In the genomic region with DNA sequence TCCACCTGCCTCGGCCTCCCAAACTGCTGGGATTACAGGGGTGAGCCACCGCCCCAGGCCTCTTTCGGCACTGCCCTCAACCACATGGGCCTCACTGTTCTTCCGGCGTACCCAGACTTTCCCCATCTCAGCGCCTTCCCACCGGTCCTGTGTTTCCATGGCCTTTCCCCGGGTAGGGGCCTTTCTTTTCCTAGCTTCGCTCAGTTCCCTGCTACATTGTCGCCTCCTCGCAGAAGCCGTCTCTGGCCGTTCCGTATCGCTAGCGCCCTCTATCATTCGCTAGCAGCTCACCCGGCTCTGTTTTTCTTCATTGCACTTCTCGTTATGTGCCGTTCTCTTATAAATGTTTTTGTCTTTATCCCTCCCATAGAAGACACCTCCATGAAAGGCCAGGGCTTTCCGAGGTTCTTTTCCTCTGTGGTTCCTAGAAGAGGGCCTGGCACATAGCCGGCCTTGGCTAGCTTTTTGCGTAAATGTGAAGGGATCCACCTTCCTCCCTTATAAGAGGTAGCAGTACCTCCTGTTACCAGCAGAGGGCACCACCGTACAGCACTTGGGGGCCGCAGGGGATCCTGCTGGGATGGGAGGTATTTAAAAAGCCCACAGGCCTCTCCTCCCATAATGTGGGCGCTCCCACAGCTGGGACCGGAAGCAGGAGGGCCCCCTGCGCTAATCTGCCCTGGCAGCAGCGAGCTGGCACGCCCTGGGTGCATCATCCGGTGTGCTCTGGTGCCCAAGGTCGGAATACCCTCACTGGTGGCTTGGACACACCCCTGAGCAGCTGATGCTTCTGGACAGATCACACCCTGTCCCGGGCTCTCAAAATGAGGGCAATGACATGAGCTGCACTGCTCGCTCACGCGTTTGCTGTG, we compare ENCODE assay signal across 1 cellular context.
TF ChIP-seq lines count a peak whose summit lies in the region.

No MANE protein-coding gene starts in this region.

TF ChIP-seq in HepG2, 621 proteins besides CTCF, POLR2A, EP300 and RAD21 (continued from another document and continues in another):
- TF ChIP-seq, protein P1, sequence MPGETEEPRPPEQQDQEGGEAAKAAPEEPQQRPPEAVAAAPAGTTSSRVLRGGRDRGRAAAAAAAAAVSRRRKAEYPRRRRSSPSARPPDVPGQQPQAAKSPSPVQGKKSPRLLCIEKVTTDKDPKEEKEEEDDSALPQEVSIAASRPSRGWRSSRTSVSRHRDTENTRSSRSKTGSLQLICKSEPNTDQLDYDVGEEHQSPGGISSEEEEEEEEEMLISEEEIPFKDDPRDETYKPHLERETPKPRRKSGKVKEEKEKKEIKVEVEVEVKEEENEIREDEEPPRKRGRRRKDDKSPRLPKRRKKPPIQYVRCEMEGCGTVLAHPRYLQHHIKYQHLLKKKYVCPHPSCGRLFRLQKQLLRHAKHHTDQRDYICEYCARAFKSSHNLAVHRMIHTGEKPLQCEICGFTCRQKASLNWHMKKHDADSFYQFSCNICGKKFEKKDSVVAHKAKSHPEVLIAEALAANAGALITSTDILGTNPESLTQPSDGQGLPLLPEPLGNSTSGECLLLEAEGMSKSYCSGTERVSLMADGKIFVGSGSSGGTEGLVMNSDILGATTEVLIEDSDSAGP (CRISPR knock-in tag; IDR thresholded peaks at IDR 0.05; ENCODE audit: borderline replicate concordance), result peak; percentile 44; the same call in 1 of the 2 replicates
- TF ChIP-seq JUND (CRISPR knock-in tag; IDR thresholded peaks at IDR 0.05) (no peak), ZNF670 (CRISPR knock-in tag; IDR thresholded peaks at IDR 0.05; ENCODE audit: borderline replicate concordance) (no peak), ZNF740 (CRISPR knock-in tag; IDR thresholded peaks at IDR 0.05) (0 out of 2 replicates have a peak, but pooled peaks have one; percentile 23), NFE2 (CRISPR knock-in tag; IDR thresholded peaks at IDR 0.05) (no peak), SMARCE1 (IDR thresholded peaks at IDR 0.05; ENCODE audit: borderline replicate concordance) (no peak), CBFB (CRISPR knock-in tag; IDR thresholded peaks at IDR 0.05) (no peak), NR2C2 (CRISPR knock-in tag; IDR thresholded peaks at IDR 0.05; ENCODE audit: borderline replicate concordance) (no peak), ZNF572 (CRISPR knock-in tag; IDR thresholded peaks at IDR 0.05) (0 out of 2 replicates have a peak, but pooled peaks have one; percentile 43), KLF16 (CRISPR knock-in tag; IDR thresholded peaks at IDR 0.05) (0 out of 4 replicates have a peak, but pooled peaks of 1 of the 2 experiments have one; percentile 15), SPEN (CRISPR knock-in tag; IDR thresholded peaks at IDR 0.05; ENCODE audit: low read depth) (peak; percentile 10; the same call in 1 of the 2 replicates), ZNF703 (CRISPR knock-in tag; IDR thresholded peaks at IDR 0.05; ENCODE audit: borderline replicate concordance) (no peak), MAZ (IDR thresholded peaks at IDR 0.05; ENCODE audit: borderline replicate concordance, low read depth, low read length) (no peak), MAZ (CRISPR knock-in tag; IDR thresholded peaks at IDR 0.05; ENCODE audit: low read depth) (no peak), ZNF224 (CRISPR knock-in tag; IDR thresholded peaks at IDR 0.05) (no peak), XBP1 (CRISPR knock-in tag; IDR thresholded peaks at IDR 0.05) (no peak), RCOR2 (CRISPR knock-in tag; IDR thresholded peaks at IDR 0.05) (no peak), ZNF792 (CRISPR knock-in tag; IDR thresholded peaks at IDR 0.05) (no peak), ZBTB40 (IDR thresholded peaks at IDR 0.05) (no peak), ZBTB40 (CRISPR knock-in tag; IDR thresholded peaks at IDR 0.05) (no peak), SIN3B (IDR thresholded peaks at IDR 0.05; ENCODE audit: low read length) (no peak), U2AF1 (optimal IDR thresholded peaks at IDR 0.05; ENCODE audit: low read depth, low read length) (peak; percentile 50), TBX3 (IDR thresholded peaks at IDR 0.05; ENCODE audit: borderline replicate concordance) (no peak), FOXO1 (CRISPR knock-in tag; IDR thresholded peaks at IDR 0.05) (no peak), ZBTB44 (CRISPR knock-in tag; IDR thresholded peaks at IDR 0.05) (no peak), TEF (CRISPR knock-in tag; IDR thresholded peaks at IDR 0.05) (0 out of 2 replicates have a peak, but pooled peaks have one; percentile 40), PRMT3 (CRISPR knock-in tag; IDR thresholded peaks at IDR 0.05; ENCODE audit: borderline replicate concordance, low read depth) (no peak), HNRNPK (IDR thresholded peaks at IDR 0.05; ENCODE audit: low read depth, low read length, poor library complexity, severe bottlenecking) (no peak), IRX3 (CRISPR knock-in tag; IDR thresholded peaks at IDR 0.05; ENCODE audit: borderline replicate concordance, low read depth) (no peak), RFX3 (CRISPR knock-in tag; IDR thresholded peaks at IDR 0.05) (no peak), GZF1 (CRISPR knock-in tag; IDR thresholded peaks at IDR 0.05) (no peak), NCOR1 (IDR thresholded peaks at IDR 0.05; ENCODE audit: borderline replicate concordance, low read length) (no peak), TCF12 (IDR thresholded peaks at IDR 0.05) (no peak), TCF12 (CRISPR knock-in tag; IDR thresholded peaks at IDR 0.05) (no peak)
- TF ChIP-seq, protein P2, sequence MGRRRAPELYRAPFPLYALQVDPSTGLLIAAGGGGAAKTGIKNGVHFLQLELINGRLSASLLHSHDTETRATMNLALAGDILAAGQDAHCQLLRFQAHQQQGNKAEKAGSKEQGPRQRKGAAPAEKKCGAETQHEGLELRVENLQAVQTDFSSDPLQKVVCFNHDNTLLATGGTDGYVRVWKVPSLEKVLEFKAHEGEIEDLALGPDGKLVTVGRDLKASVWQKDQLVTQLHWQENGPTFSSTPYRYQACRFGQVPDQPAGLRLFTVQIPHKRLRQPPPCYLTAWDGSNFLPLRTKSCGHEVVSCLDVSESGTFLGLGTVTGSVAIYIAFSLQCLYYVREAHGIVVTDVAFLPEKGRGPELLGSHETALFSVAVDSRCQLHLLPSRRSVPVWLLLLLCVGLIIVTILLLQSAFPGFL (CRISPR knock-in tag; IDR thresholded peaks at IDR 0.05), result no peak
- TF ChIP-seq, protein P3, sequence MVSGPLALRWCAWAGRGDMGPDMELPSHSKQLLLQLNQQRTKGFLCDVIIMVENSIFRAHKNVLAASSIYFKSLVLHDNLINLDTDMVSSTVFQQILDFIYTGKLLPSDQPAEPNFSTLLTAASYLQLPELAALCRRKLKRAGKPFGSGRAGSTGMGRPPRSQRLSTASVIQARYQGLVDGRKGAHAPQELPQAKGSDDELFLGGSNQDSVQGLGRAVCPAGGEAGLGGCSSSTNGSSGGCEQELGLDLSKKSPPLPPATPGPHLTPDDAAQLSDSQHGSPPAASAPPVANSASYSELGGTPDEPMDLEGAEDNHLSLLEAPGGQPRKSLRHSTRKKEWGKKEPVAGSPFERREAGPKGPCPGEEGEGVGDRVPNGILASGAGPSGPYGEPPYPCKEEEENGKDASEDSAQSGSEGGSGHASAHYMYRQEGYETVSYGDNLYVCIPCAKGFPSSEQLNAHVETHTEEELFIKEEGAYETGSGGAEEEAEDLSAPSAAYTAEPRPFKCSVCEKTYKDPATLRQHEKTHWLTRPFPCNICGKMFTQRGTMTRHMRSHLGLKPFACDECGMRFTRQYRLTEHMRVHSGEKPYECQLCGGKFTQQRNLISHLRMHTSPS (CRISPR knock-in tag; IDR thresholded peaks at IDR 0.05; ENCODE audit: low read depth), result peak; percentile 87; the same call in 1 of the 2 replicates
- TF ChIP-seq, protein P4, sequence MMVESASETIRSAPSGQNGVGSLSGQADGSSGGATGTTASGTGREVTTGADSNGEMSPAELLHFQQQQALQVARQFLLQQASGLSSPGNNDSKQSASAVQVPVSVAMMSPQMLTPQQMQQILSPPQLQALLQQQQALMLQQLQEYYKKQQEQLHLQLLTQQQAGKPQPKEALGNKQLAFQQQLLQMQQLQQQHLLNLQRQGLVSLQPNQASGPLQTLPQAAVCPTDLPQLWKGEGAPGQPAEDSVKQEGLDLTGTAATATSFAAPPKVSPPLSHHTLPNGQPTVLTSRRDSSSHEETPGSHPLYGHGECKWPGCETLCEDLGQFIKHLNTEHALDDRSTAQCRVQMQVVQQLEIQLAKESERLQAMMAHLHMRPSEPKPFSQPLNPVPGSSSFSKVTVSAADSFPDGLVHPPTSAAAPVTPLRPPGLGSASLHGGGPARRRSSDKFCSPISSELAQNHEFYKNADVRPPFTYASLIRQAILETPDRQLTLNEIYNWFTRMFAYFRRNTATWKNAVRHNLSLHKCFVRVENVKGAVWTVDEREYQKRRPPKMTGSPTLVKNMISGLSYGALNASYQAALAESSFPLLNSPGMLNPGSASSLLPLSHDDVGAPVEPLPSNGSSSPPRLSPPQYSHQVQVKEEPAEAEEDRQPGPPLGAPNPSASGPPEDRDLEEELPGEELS (CRISPR knock-in tag; IDR thresholded peaks at IDR 0.05), result peak; percentile 31; the same call in 1 of the 2 replicates
